In genomic region chr5:43007246-43007910, GRCh38 we compare ENCODE assay signal across 8 cellular contexts. TPM values are rescaled to one million over a fixed set of nuclear protein-coding genes. Genes with fewer than 3 reads are reported as not detected.
DNase-seq lines count a peak whose midpoint lies in the region; ATAC-seq and TF ChIP-seq lines count a peak whose summit lies in the region.

No MANE protein-coding gene starts in this region.

- peak; percentile 38 for ATAC-seq in HG02642 (IDR thresholded peaks at IDR 0.05; ENCODE audit: poor library complexity, unreplicated experiment)
- ATAC-seq in aorta (ENCODE audit: low FRiP score): peak; percentile 84

- peak overlapping the region; percentile 55 to 94 (median 85) for H3K27ac ChIP-seq in adrenal gland
- H3K27ac ChIP-seq in right atrium auricular region: peak overlapping the region; percentile 78 to 84
- H3K27ac ChIP-seq in aorta (ENCODE audit: low read depth in 1 of 2, low read length in 2 of 2): peak overlapping the region in 1 of 2 donors; percentile 56

- no peaks in the 10 kb centered on the region for H3K9me3 Mint-ChIP-seq in progenitor cell of endocrine pancreas (ENCODE audit: low read depth)

- H3K4me3 ChIP-seq in adrenal gland: peak overlapping the region in 3 of 4 donors; percentile 3 to 60 (median 23)
- peak overlapping the region; percentile 28 to 47 for H3K4me3 ChIP-seq in right atrium auricular region
- peak overlapping the region; percentile 32 to 61 for H3K4me3 ChIP-seq in aorta (ENCODE audit: low read length in 2 of 2)

- TF ChIP-seq POLR2A in adrenal gland (IDR thresholded peaks at IDR 0.05): peak in 1 of 2 donors; percentile 40

- H3K4me1 ChIP-seq in adrenal gland (replicated peaks in 1 of 2) (peaks cover 0 to 6% of the 10 kb centered on the region in 2 donors), right atrium auricular region (peaks cover 0 to 3% of the 10 kb centered on the region in 2 donors), aorta (ENCODE audit: control insufficient read depth in 1 of 2, insufficient read depth in 2 of 2, low read length in 2 of 2) (no peaks in the 10 kb centered on the region)

- H3K36me3 Mint-ChIP-seq in progenitor cell of endocrine pancreas (ENCODE audit: insufficient read depth): no peaks in the 10 kb centered on the region

- H3K4me3 Mint-ChIP-seq in progenitor cell of endocrine pancreas (ENCODE audit: low read depth): peak overlapping the region; percentile 89

- H3K27me3 ChIP-seq in adrenal gland (no peaks in the 10 kb centered on the region), right atrium auricular region (peaks cover 11 to 24% of the 10 kb centered on the region in 2 donors), aorta (ENCODE audit: control insufficient read depth in 1 of 2, insufficient read depth in 2 of 2, low read length in 1 of 2) (no peaks in the 10 kb centered on the region)

- H3K4me1 Mint-ChIP-seq in progenitor cell of endocrine pancreas (ENCODE audit: low read depth): no peaks in the 10 kb centered on the region

- H3K9me3 ChIP-seq in adrenal gland (replicated peaks in 1 of 3) (no peaks in the 10 kb centered on the region), right atrium auricular region (no peaks in the 10 kb centered on the region), aorta (ENCODE audit: control insufficient read depth, low read length) (peaks cover 1% of the 10 kb centered on the region)

- TF ChIP-seq CTCF in adrenal gland (IDR thresholded peaks at IDR 0.05) (peak in 3 of 6 experiments; percentile 8 to 22 (median 9)), right atrium auricular region (IDR thresholded peaks at IDR 0.05) (no peak), progenitor cell of endocrine pancreas (IDR thresholded peaks at IDR 0.05; ENCODE audit: unreplicated experiment) (no peak)

- H3K36me3 ChIP-seq in adrenal gland (replicated peaks in 1 of 2) (no peaks in the 10 kb centered on the region), right atrium auricular region (no peaks in the 10 kb centered on the region), aorta (ENCODE audit: control insufficient read depth in 1 of 2, insufficient read depth in 2 of 2, low read length in 1 of 2) (no peaks in the 10 kb centered on the region)

- intact Hi-C loops in adrenal gland (cut with DNase I): no loop called here
- intact Hi-C loops in aorta (cut with DNase I): no loop called here

- WGBS in adrenal gland, 4 donors: 1 to 4% (median 2%) methylated on average over 26 to 27 of the region's 27 CpGs
- 9 to 10% methylated on average over 27 of the region's 27 CpGs for WGBS in aorta, 2 donors

- peak overlapping the region; percentile 97 for H3K27ac Mint-ChIP-seq in progenitor cell of endocrine pancreas

- DNase-seq in EH (ENCODE audit: low read depth) (peak; percentile 90), NCI-H1436 treated with DMSO at 0.1 percent for 48 hours (lab: John Stamatoyannopoulos, UW) (peak; percentile 82), SW480 (ENCODE audit: low spot score) (peak; percentile 77), adrenal gland (peak; percentile 81 to 90 (median 87)), right atrium auricular region (ENCODE audit: low spot score) (peak; percentile 81), progenitor cell of endocrine pancreas (ENCODE audit: low spot score, unreplicated experiment) (peak; percentile 68), aorta (peak; percentile 91 to 93)

- H3K27me3 Mint-ChIP-seq in progenitor cell of endocrine pancreas: peaks cover 26% of the 10 kb centered on the region

RNA-seq across cellular contexts. Expression of gene ANXA2R, which starts 32.7 kb away (rescaled TPM):
- 1 to 10 TPM in 7 of 8 donors, under 1 TPM in 1; 0.30 to 3.7 (median 2.8) TPM for total RNA-seq in adrenal gland
- 1 to 10 TPM in 2 of 3 donors, under 1 TPM in 1; 0.55 to 5.2 (median 3.5) TPM for polyA plus RNA-seq in adrenal gland
- total RNA-seq in right atrium auricular region: under 1 TPM in 1 of 2 donors, not detected in 1; 0.63 TPM
- 0.87 and 0.93 TPM in 2 replicates for total RNA-seq in progenitor cell of endocrine pancreas
- total RNA-seq in aorta: 1 to 10 TPM; 2.7 to 6.4 TPM
- 1 to 10 TPM in 1 of 2 donors, under 1 TPM in 1; 0.38 to 3.6 TPM for polyA plus RNA-seq in aorta
